Comparison of ENCODE assay signal across 22 cellular contexts in the genomic region with DNA sequence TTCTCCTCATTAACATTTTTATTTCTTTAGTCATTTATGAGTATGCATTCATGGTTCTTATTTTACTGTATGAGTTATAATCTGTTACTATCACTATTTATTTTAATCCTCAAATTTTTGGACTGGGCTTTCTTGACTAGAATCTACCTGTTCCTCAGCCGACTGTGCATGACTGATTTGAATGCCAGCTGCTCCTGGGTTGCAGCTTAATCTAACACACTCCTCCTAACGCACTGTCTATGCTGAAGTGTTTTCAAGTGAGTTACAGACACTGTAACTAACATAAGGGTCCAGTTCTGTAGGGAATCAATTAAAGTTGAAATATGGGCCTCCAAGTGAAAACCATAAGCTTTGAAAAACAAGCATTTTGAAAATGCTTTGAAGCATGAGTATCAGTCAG.
"Had no signal": no experiment of that assay in that cellular context is flagged by ENCODE, and none has a peak within 500 bp of the region (broad histone marks: within the 10 kb centered on the region; RNA-seq: fewer than 3 reads in every experiment).

No MANE protein-coding gene starts in this region.

- H3K9me3 ChIP-seq: SJCRH30, SK-N-SH had no signal

- H3K4me3 ChIP-seq: SJCRH30 had no signal

- H3K4me2 ChIP-seq: SK-N-SH had no signal

- H3K27ac ChIP-seq: RWPE1, SJCRH30, VCaP had no signal

- H3K4me1 ChIP-seq: SJCRH30 had no signal

- H3K27me3 ChIP-seq: SJCRH30 had no signal

- H3K9ac ChIP-seq: SK-N-SH had no signal

- H3K36me3 ChIP-seq: SJCRH30 had no signal

- ATAC-seq: activated CD8-positive, alpha-beta T cell treated with anti-CD3 and anti-CD28 coated beads for 36 hours; activated T-cell treated with anti-CD3 and anti-CD28 coated beads, Interleukin-2, amount 50 U/mL, for 72 hours; Panc1 had no signal

- DNase-seq: activated CD4-positive, alpha-beta T cell treated with anti-CD3 and anti-CD28 coated beads for 4 hours; activated CD8-positive, alpha-beta memory T cell treated with anti-CD3 and anti-CD28 coated beads, Interleukin-2, amount 50 U/mL, for 4 hours; activated CD8-positive, alpha-beta T cell treated with anti-CD3 and anti-CD28 coated beads for 36 hours; activated gamma-delta T cell treated with Interleukin-2 at 50 U/mL for 16 hours; activated naive CD4-positive, alpha-beta T cell treated with anti-CD3 and anti-CD28 coated beads, Interleukin-2, amount 10 ng/mL, durations not matched to agents 7 days and 5 days; activated naive CD8-positive, alpha-beta T cell treated with anti-CD3 and anti-CD28 coated beads for 36 hours; activated T-cell treated with anti-CD3 and anti-CD28 coated beads, Interleukin-2, amount 50 U/mL, for 72 hours; cortex of kidney; KG1; NCI-H1092; NCI-H1436; NCI-H1694 treated with DMSO at 0.1 percent for 48 hours; NCI-H2029 treated with DMSO at 0.1 percent for 48 hours; NCI-H446; NCI-H748 treated with DMSO at 0.1 percent for 48 hours; Right ventricle myocardium superior; SJCRH30; SK-N-SH; T-helper 1 cell had no signal
